31 cellular contexts compared by ENCODE assay signal in the genomic region with DNA sequence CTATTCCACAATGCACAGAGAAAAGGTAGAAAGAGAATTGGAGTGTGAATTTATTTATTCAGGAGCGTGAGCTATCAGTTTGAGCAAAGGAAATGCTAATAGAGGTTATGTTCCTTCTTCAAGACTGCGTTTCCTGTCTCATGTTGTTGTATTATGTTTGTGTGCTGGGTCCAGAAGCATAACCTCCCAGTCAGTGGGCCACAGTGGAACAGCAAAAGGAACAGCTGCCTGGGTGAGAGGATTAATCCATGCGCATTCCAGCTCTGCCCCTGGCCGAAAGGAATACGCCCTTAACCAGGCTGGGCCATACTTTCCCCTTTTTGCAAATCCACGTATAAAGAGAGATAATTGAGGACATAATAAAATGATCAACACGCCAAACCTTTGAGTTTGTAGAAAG. TPM values are rescaled to one million over a fixed set of nuclear protein-coding genes. Genes with fewer than 3 reads are reported as not detected.
"Had no signal": no experiment of that assay in that cellular context is flagged by ENCODE, and none has a peak within 500 bp of the region (broad histone marks: within the 10 kb centered on the region; RNA-seq: fewer than 3 reads in every experiment).

No MANE protein-coding gene starts in this region.

- H3K27ac Mint-ChIP-seq: activated CD4-positive, alpha-beta memory T cell treated with anti-CD3 and anti-CD28 coated beads, Interleukin-2, amount 10 ng/mL, durations not matched to agents 7 days and 5 days; activated CD4-positive, alpha-beta T cell treated with anti-CD3 and anti-CD28 coated beads, Interleukin-2, amount 10 ng/mL, durations not matched to agents 24 days and 14 days; activated naive CD4-positive, alpha-beta T cell treated with anti-CD3 and anti-CD28 coated beads, Interleukin-2, amount 50 U/mL, for 24 hours; activated naive CD8-positive, alpha-beta T cell treated with anti-CD3 and anti-CD28 coated beads, Interleukin-2, amount 50 U/mL, for 24 hours; activated T-cell treated with anti-CD3 and anti-CD28 coated beads, Interleukin-2, amount 50 U/mL, for 24 hours; naive B cell had no signal

- H3K36me3 Mint-ChIP-seq: activated naive CD4-positive, alpha-beta T cell treated with anti-CD3 and anti-CD28 coated beads, Interleukin-2, amount 50 U/mL, for 24 hours had no signal

- DNase-seq: activated CD4-positive, alpha-beta memory T cell treated with anti-CD3 and anti-CD28 coated beads, Interleukin-2, amount 10 ng/mL, durations not matched to agents 7 days and 5 days; activated CD4-positive, alpha-beta T cell treated with anti-CD3 and anti-CD28 coated beads, Interleukin-2, amount 10 ng/mL, durations not matched to agents 24 days and 14 days; activated CD8-positive, alpha-beta memory T cell treated with anti-CD3 and anti-CD28 coated beads, Interleukin-2, amount 50 U/mL, for 48 hours; activated gamma-delta T cell treated with Interleukin-2 at 50 U/mL for 16 hours; activated naive CD8-positive, alpha-beta T cell treated with anti-CD3 and anti-CD28 coated beads, Interleukin-2, amount 50 U/mL, for 24 hours; activated T-cell treated with anti-CD3 and anti-CD28 coated beads, Interleukin-2, amount 50 U/mL, for 24 hours; amygdala; body of pancreas; dermis blood vessel endothelial cell; effector memory CD4-positive, alpha-beta T cell; erythroblast; gastrocnemius medialis; glutamatergic neuron; islet precursor cell; left ventricle myocardium inferior; mucosa of descending colon; naive B cell; occipital lobe; psoas muscle; sigmoid colon; stimulated activated CD4-positive, alpha-beta T cell treated with anti-CD3 and anti-CD28 coated beads, Interleukin-1b, Interleukin-23, amount 100 ng/mL, for 48 hours; stimulated activated naive CD4-positive, alpha-beta T cell treated with Interleukin-2 at 50 U/mL for 16 hours had no signal

- ATAC-seq: activated CD4-positive, CD25-positive, alpha-beta regulatory T cell treated with anti-CD3 and anti-CD28 coated beads, Interleukin-2, amount 50 U/mL, for 24 hours; activated naive CD8-positive, alpha-beta T cell treated with anti-CD3 and anti-CD28 coated beads, Interleukin-2, amount 50 U/mL, for 24 hours; body of pancreas; gastrocnemius medialis; mucosa of descending colon; psoas muscle had no signal

- H3K4me3 Mint-ChIP-seq: activated CD4-positive, alpha-beta memory T cell treated with anti-CD3 and anti-CD28 coated beads, Interleukin-2, amount 10 ng/mL, durations not matched to agents 7 days and 5 days; activated CD4-positive, alpha-beta T cell treated with anti-CD3 and anti-CD28 coated beads, Interleukin-2, amount 10 ng/mL, durations not matched to agents 24 days and 14 days; activated naive CD4-positive, alpha-beta T cell treated with anti-CD3 and anti-CD28 coated beads, Interleukin-2, amount 50 U/mL, for 24 hours; activated naive CD8-positive, alpha-beta T cell treated with anti-CD3 and anti-CD28 coated beads, Interleukin-2, amount 50 U/mL, for 24 hours; activated T-cell treated with anti-CD3 and anti-CD28 coated beads, Interleukin-2, amount 50 U/mL, for 24 hours; naive B cell; neural crest cell had no signal

- H3K27me3 Mint-ChIP-seq: activated naive CD4-positive, alpha-beta T cell treated with anti-CD3 and anti-CD28 coated beads, Interleukin-2, amount 50 U/mL, for 24 hours; activated naive CD8-positive, alpha-beta T cell treated with anti-CD3 and anti-CD28 coated beads, Interleukin-2, amount 50 U/mL, for 24 hours had no signal

- H3K9me3 Mint-ChIP-seq: activated CD4-positive, alpha-beta memory T cell treated with anti-CD3 and anti-CD28 coated beads, Interleukin-2, amount 10 ng/mL, durations not matched to agents 7 days and 5 days; activated CD4-positive, alpha-beta T cell treated with anti-CD3 and anti-CD28 coated beads, Interleukin-2, amount 10 ng/mL, durations not matched to agents 24 days and 14 days; activated naive CD4-positive, alpha-beta T cell treated with anti-CD3 and anti-CD28 coated beads, Interleukin-2, amount 50 U/mL, for 24 hours; activated naive CD8-positive, alpha-beta T cell treated with anti-CD3 and anti-CD28 coated beads, Interleukin-2, amount 50 U/mL, for 24 hours; activated T-cell treated with anti-CD3 and anti-CD28 coated beads, Interleukin-2, amount 50 U/mL, for 24 hours had no signal

RNA-seq across cellular contexts. Expression of a gene that starts 32.4 kb away (rescaled TPM):
- total RNA-seq: activated CD4-positive, alpha-beta memory T cell treated with anti-CD3 and anti-CD28 coated beads, Interleukin-2, amount 10 ng/mL, durations not matched to agents 7 days and 5 days; activated CD4-positive, alpha-beta T cell treated with anti-CD3 and anti-CD28 coated beads, Interleukin-2, amount 10 ng/mL, durations not matched to agents 24 days and 14 days; dermis blood vessel endothelial cell; left ventricle myocardium inferior; lung microvascular endothelial cell; mesenteric fat pad; sigmoid colon; smooth muscle cell; T-helper 1 cell treated with Interleukin-12 subunit alpha and Interleukin-12 subunit beta and Interleukin-4 antibody, amounts not matched to agents 30 ng/mL and 1 ng/mL, for 36 hours; tibial nerve; ureter had no signal
- polyA plus RNA-seq: smooth muscle cell had no signal
